ENCODE assay signal across 8 cellular contexts in the genomic region with DNA sequence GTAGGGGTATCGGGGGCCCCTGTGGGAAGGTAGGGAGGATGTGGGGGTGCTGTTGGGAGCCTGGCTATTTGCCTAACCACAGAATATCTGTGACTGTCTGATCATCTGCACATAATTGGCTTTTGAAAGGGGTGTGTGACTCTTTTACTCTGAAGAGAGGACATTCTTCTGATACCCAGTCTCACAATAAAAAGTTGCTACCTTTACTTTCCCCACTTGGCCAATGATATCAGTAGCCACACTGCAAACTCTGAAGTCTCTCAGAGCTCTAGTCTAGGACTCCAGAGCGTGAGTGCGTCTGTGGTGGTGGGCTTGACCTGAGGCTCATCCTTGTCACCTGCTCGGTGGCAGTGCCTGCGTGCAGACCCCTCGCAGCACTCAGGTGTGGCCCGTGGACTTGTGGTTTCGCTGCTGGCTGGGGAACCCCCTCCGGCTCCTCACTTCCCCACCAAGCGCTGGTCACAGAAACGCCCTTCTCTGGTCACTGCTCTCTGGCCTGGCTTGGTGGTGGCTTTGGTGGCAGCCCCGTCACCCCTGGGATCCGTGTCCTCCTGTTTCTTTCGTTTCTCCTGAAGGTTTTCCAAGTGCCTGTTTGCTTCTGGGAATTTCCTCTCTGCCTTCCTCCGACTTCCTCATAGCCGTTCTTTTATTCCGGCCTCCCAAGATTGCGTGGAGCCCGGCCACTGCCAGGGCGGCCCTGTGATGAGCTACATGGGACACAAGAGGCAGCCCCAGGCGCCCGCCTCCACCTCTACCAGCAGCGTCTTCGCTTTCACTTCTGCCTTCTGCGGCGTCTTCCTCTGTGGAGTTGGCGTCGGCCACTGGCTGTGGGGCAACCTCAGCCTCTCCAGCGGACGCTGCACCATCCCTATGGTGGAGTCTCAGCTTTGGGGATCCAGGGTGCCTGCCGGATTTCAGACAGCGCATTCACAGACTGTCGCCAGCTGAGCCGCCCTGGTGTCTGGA.
DNase-seq lines count a peak whose midpoint lies in the region; ATAC-seq and TF ChIP-seq lines count a peak whose summit lies in the region.

No MANE protein-coding gene starts in this region.

- no peak overlapping the region for H3K27ac ChIP-seq in MM.1S (ENCODE audit: low read length)

- H3K27me3 ChIP-seq in MM.1S (replicated peaks; ENCODE audit: insufficient read depth, low read length): no peaks in the 10 kb centered on the region

- no peak overlapping the region for H3K4me2 ChIP-seq in MM.1S (ENCODE audit: low read depth, low read length)

- H3K4me1 ChIP-seq in MM.1S (ENCODE audit: low read length): no peaks in the 10 kb centered on the region

- ATAC-seq in GM19455 (IDR thresholded peaks at IDR 0.05; ENCODE audit: unreplicated experiment) (peak; percentile 85), HG03460 (IDR thresholded peaks at IDR 0.05; ENCODE audit: unreplicated experiment) (peak; percentile 56), left ventricle myocardium superior (peak; percentile 10), SK-N-SH treated with all-trans-retinoic acid at 6 μM for 48 hours (no peak), GM18861 (IDR thresholded peaks at IDR 0.05; ENCODE audit: unreplicated experiment) (no peak)

- H3K36me3 ChIP-seq in MM.1S (replicated peaks; ENCODE audit: insufficient read depth, low read length): no peaks in the 10 kb centered on the region

- H3K4me3 ChIP-seq in GM12865 (ENCODE audit: low read depth, low read length) (peak overlapping the region; percentile 29), MM.1S (ENCODE audit: low read length) (no peak overlapping the region)

- H3K9ac ChIP-seq in MM.1S (ENCODE audit: low read length): no peak overlapping the region

- H4K20me1 ChIP-seq in MM.1S (ENCODE audit: insufficient read depth, low read length): no peaks in the 10 kb centered on the region

- H3F3A ChIP-seq in MM.1S (ENCODE audit: insufficient read depth, low read length): no peaks in the 10 kb centered on the region

- DNase-seq in GM12865 (ENCODE audit: low read depth) (peak; percentile 75), left ventricle myocardium superior (peak; percentile 74), MM.1S (no peak), mucosa of gallbladder (ENCODE audit: low spot score) (no peak)

- H2AFZ ChIP-seq in MM.1S (ENCODE audit: low read length): no peak overlapping the region

- peaks cover 33% of the 10 kb centered on the region for H3K79me2 ChIP-seq in MM.1S (ENCODE audit: low read length)

- H3K9me3 ChIP-seq in MM.1S (replicated peaks; ENCODE audit: insufficient read depth, low read length): no peaks in the 10 kb centered on the region

- TF ChIP-seq CTCF in GM12865 (IDR thresholded peaks at IDR 0.05; ENCODE audit: insufficient read depth, low read depth, low read length, missing control alignments) (no peak), MM.1S (IDR thresholded peaks at IDR 0.05; ENCODE audit: low read length) (no peak)

- no peaks in the 10 kb centered on the region for H3K9me2 ChIP-seq in MM.1S (replicated peaks; ENCODE audit: insufficient read depth, low read length)

- intact Hi-C loops in left ventricle myocardium superior (cut with micrococcal nuclease): no loop called here

TF ChIP-seq in SK-N-SH treated with all-trans-retinoic acid at 6 μM for 48 hours, 23 proteins besides CTCF, POLR2A, EP300 and RAD21:
- TF ChIP-seq BACH2 (CRISPR knock-in tag; IDR thresholded peaks at IDR 0.05; ENCODE audit: borderline replicate concordance) (no peak), GLIS3 (CRISPR knock-in tag; IDR thresholded peaks at IDR 0.05) (no peak), ISL1 (CRISPR knock-in tag; IDR thresholded peaks at IDR 0.05) (no peak)
TF ChIP-seq in SK-N-SH treated with all-trans-retinoic acid at 6 μM for 48 hours: peak in this region for 0.

Comparison
In these comparisons a context has a peak if more than half of its experiments do, and no peak if none do; other contexts are left out.
1. DNase-seq: peak in GM12865 (single experiment) and left ventricle myocardium superior (single experiment); none in MM.1S (single experiment) and mucosa of gallbladder (single experiment).
2. ATAC-seq: peak in GM19455 (single experiment), HG03460 (single experiment) and left ventricle myocardium superior (single experiment); none in SK-N-SH treated with all-trans-retinoic acid at 6 μM for 48 hours (single experiment) and GM18861 (single experiment).